In the genomic region with DNA sequence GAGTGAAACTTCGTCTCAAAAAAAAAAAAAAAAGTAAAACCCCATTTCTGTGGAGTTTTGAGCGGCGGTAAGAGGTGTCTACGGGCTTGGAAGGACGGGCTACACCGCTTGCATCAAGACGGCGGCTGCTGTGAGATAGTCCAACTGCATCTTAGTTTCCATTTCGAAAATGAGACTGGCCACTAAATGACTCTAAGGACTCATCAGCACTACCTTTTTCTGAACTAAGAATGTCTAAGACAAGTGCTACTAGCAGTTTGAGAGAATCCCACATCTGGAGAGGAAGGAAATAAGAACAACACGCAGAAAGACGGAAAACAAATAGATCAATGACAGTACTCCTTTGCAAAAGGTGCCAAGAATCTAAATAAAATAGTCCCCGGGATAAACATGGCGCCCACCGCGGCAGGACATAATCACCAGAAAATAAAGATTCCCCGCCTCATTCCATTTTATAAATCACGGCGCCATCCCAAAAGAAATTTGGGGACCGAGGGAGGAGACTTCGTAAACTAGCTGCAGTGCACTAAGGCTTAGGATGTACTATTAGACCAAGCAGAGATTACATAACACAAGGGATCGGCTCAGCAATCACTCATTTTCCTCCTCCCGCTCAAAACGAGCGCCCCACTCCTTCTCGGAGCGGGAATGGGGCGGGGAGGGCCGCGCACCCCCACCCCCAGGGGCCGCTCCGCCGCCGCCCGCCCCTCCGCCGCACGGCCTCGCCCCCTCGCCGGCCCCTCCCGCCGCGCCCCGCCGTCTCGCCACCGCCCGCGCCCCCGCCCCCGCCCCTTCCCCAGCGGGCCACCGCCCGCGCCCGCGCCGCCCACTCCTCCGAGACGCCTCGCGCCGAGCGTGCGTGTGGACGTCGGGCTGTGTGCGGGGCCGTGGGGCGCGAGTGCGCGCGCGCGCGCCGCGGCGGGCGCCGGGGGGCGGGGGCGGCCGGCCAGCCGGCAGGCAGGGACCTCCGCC, we compare ENCODE assay signal across 8 cellular contexts. TPM values are rescaled to one million over a fixed set of nuclear protein-coding genes. Genes with fewer than 3 reads are reported as not detected.
DNase-seq lines count a peak whose midpoint lies in the region; ATAC-seq and TF ChIP-seq lines count a peak whose summit lies in the region.

No MANE protein-coding gene starts in this region.

- no peaks in the 10 kb centered on the region for H3K9me3 ChIP-seq in lung (ENCODE audit: control insufficient read depth in 2 of 2, insufficient read depth in 1 of 2, low read length in 1 of 2)

- no peaks in the 10 kb centered on the region for H3K27me3 ChIP-seq in HL-60 (ENCODE audit: insufficient read depth, poor library complexity, severe bottlenecking)
- no peaks in the 10 kb centered on the region for H3K27me3 ChIP-seq in lung (ENCODE audit: control insufficient read depth, insufficient read depth)

- peaks cover 3 to 11% of the 10 kb centered on the region in 2 donors for H3K4me1 ChIP-seq in lung (ENCODE audit: control insufficient read depth in 2 of 2, insufficient read depth in 2 of 2, low read length in 2 of 2)

- no peaks in the 10 kb centered on the region for H3K36me3 ChIP-seq in lung (ENCODE audit: control insufficient read depth in 2 of 2, insufficient read depth in 2 of 2, low read length in 2 of 2)

- no peak for TF ChIP-seq CTCF in HL-60 (IDR thresholded peaks at IDR 0.05; ENCODE audit: insufficient read depth, low read length)
- TF ChIP-seq CTCF in lung (IDR thresholded peaks at IDR 0.05; ENCODE audit: control extremely low read depth, extremely low read depth): no peak

- 1% methylated on average over 27 to 87 of the region's 87 CpGs for WGBS in lung, 2 donors

- peak; percentile 31 for DNase-seq in NK-92 treated with Interleukin-12 subunit alpha and Interleukin-12 subunit beta, amount 100 ng/mL, for 24 hours (lab: John Stamatoyannopoulos, UW)
- DNase-seq in NK-92 (lab: John Stamatoyannopoulos, UW; ENCODE audit: unreplicated experiment) (no peak), HL-60 (ENCODE audit: low read depth in 1 of 2, low spot score in 1 of 2) (peak; percentile 59 to 68), NCI-H748 treated with DMSO at 0.1 percent for 48 hours (lab: John Stamatoyannopoulos, UW) (peak; percentile 45), lung (ENCODE audit: low spot score) (peak; percentile 61)
- DNase-seq in activated CD8-positive, alpha-beta memory T cell treated with anti-CD3 and anti-CD28 coated beads for 24 hours: peak; percentile 73
- peak; percentile 49 for DNase-seq in effector CD8-positive, alpha-beta T cell (lab: John Stamatoyannopoulos, UW)
- peak in 2 of 3 donors; percentile 46 to 48 for DNase-seq in stimulated activated CD4-positive, alpha-beta T cell treated with anti-CD3 and anti-CD28 coated beads, TNF-alpha, amount 100 ng/mL, for 1 hour (ENCODE audit: low read depth in 3 of 3, low spot score in 1 of 3)

- H3K27ac ChIP-seq in HL-60 (replicated peaks): peak overlapping the region; percentile 89
- peak overlapping the region; percentile 84 to 97 for H3K27ac ChIP-seq in lung (ENCODE audit: low read depth in 1 of 2, low read length in 1 of 2)

- H3K4me3 ChIP-seq in HL-60 (replicated peaks; ENCODE audit: insufficient read depth, low read length) (peak overlapping the region; percentile 68), lung (peak overlapping the region; percentile 67)

- peak; percentile 59 for ATAC-seq in lung (ENCODE audit: insufficient read depth, low FRiP score)

RNA-seq across cellular contexts. Expression of a gene that starts 1.1 kb away (rescaled TPM):
- 100 to 1,000 TPM in 1 of 2 donors, 10 to 100 TPM in 1; 59.7 to 131 TPM for total RNA-seq in lung
- 10 to 100 TPM; 12.6 to 23.4 TPM for polyA plus RNA-seq in lung

RNA-seq across cellular contexts. Expression of a gene that starts 53.0 kb away (rescaled TPM):
- total RNA-seq in lung: 10 to 100 TPM; 38.9 to 74.9 TPM
- 10 to 100 TPM; 23.4 to 34.7 TPM for polyA plus RNA-seq in lung

RNA-seq across cellular contexts. Expression of a gene that starts 58.8 kb away (rescaled TPM):
- total RNA-seq in lung: 100 to 1,000 TPM; 123 to 247 TPM
- polyA plus RNA-seq in lung: 100 to 1,000 TPM; 373 to 452 TPM
